Comparison of ENCODE assay signal across 15 cellular contexts in the genomic region with DNA sequence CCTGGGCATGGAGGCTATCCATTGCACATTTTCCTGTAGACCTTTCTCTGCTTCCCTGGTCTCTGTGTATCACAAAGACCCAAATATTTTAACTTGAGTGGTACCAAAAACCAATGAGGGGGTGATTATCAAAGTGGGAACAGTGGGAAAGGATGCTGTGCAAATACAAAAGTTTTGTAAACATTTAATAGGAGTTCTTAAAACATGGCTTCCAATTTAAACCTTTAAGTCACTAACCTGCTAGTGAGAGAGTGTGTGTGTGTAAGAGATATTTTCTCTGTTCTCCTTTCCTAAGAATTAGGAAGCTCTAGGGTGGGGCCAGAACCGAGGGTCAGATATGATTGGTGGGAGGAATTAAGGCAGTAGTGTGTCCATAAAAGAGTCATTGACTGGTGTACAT.
DNase-seq lines count a peak whose midpoint lies in the region; ATAC-seq, FAIRE-seq and TF ChIP-seq lines count a peak whose summit lies in the region.
"Had no signal": no experiment of that assay in that cellular context is flagged by ENCODE, and none has a peak within 500 bp of the region (broad histone marks: within the 10 kb centered on the region; RNA-seq: fewer than 3 reads in every experiment).

No MANE protein-coding gene starts in this region.

- intact Hi-C loops in HepG2 (cut with micrococcal nuclease; ENCODE audit: unreplicated experiment): loop anchor here (2.0 to 5.0 kb wide), 3 partner anchors 68 to 240 kb away; no protein-coding TSS in a partner anchor
- intact Hi-C loops in right lobe of liver (cut with DNase I): no loop called here
- intact Hi-C loops in PC-3 (cut with micrococcal nuclease): no loop called here

- H3K27ac ChIP-seq in HepG2 (ENCODE audit: extremely low read length, insufficient read depth, low read length) (no peak overlapping the region), right lobe of liver (no peak overlapping the region), PC-3 (ENCODE audit: low read length) (peak overlapping the region; percentile 88)
- H3K27ac ChIP-seq: GM23248 had no signal

- TF ChIP-seq CTCF in HepG2 (CRISPR knock-in tag; IDR thresholded peaks at IDR 0.05) (no peak), right lobe of liver (IDR thresholded peaks at IDR 0.05) (no peak), PC-3 (conservative IDR thresholded peaks at IDR 0.05; ENCODE audit: low read depth, low read length) (no peak), brain (conservative IDR thresholded peaks at IDR 0.05) (no peak)

- peaks cover 55% of the 10 kb centered on the region for H3K4me1 Mint-ChIP-seq in brain
- peaks cover 16 to 42% of the 10 kb centered on the region in 2 donors for H3K4me1 Mint-ChIP-seq in stimulated activated naive B cell treated with anti-CD40 and anti-IgM and Interleukin-4, amounts not matched to agents 10 μg/mL and 1 μg/mL and 100 μg/mL, for 72 hours

- H3K27me3 ChIP-seq in HepG2 (ENCODE audit: control insufficient read depth in 1 of 2, insufficient read depth in 2 of 2, low read length in 2 of 2) (no peaks in the 10 kb centered on the region; a peak in 1 of 5 replicates), right lobe of liver (no peaks in the 10 kb centered on the region), PC-3 (ENCODE audit: low read length) (no peaks in the 10 kb centered on the region)

- H3K4me3 Mint-ChIP-seq in brain: no peak overlapping the region
- H3K4me3 Mint-ChIP-seq in stimulated activated naive B cell treated with anti-CD40 and anti-IgM and Interleukin-4, amounts not matched to agents 10 μg/mL and 1 μg/mL and 100 μg/mL, for 72 hours: no peak overlapping the region
- H3K4me3 Mint-ChIP-seq: B cell; CD4-positive, alpha-beta T cell; H9 had no signal

- DNase-seq in HepG2 (ENCODE audit: low spot score): no peak
- no peak for DNase-seq in right lobe of liver
- DNase-seq in PC-3: no peak
- no peak for DNase-seq in stimulated activated naive B cell treated with anti-CD40 and anti-IgM and Interleukin-4, amounts not matched to agents 10 μg/mL and 1 μg/mL and 100 μg/mL, for 72 hours
- DNase-seq in NCI-H1694 (lab: John Stamatoyannopoulos, UW): no peak
- DNase-seq in amniotic stem cell (lab: John Stamatoyannopoulos, UW): no peak
- DNase-seq: C1 segment of cervical spinal cord; CD4-positive, alpha-beta T cell; DMS79; GM23248 had no signal

- CTCF ChIA-PET in HepG2 (lab: Yijun Ruan, JAX; ENCODE audit: low intra/inter-chr PET ratio, low total read pairs) (no interaction called here), PC-3 (lab: Charles Lee) (no interaction called here)

- peak overlapping the region in 3 of 5 experiments; percentile 14 to 70 (median 42) for H3K27ac Mint-ChIP-seq in brain
- no peak overlapping the region for H3K27ac Mint-ChIP-seq in stimulated activated naive B cell treated with anti-CD40 and anti-IgM and Interleukin-4, amounts not matched to agents 10 μg/mL and 1 μg/mL and 100 μg/mL, for 72 hours
- H3K27ac Mint-ChIP-seq: B cell; CD4-positive, alpha-beta T cell; H9 had no signal

- H3K79me2 ChIP-seq in HepG2 (ENCODE audit: insufficient read depth, low read length) (no peaks in the 10 kb centered on the region), PC-3 (ENCODE audit: low read length) (no peaks in the 10 kb centered on the region)

- H2AFZ ChIP-seq in HepG2 (ENCODE audit: low read length) (peak overlapping the region; percentile 8), PC-3 (ENCODE audit: low read length) (no peak overlapping the region)
- H2AFZ ChIP-seq: GM23248 had no signal

- H3K9me3 Mint-ChIP-seq in brain: no peaks in the 10 kb centered on the region
- H3K9me3 Mint-ChIP-seq in stimulated activated naive B cell treated with anti-CD40 and anti-IgM and Interleukin-4, amounts not matched to agents 10 μg/mL and 1 μg/mL and 100 μg/mL, for 72 hours: no peaks in the 10 kb centered on the region
- H3K9me3 Mint-ChIP-seq: CD4-positive, alpha-beta T cell; H9 had no signal

- H3K36me3 ChIP-seq in HepG2 (replicated peaks in 1 of 2; ENCODE audit: control insufficient read depth in 1 of 2, insufficient read depth in 2 of 2, low read length in 2 of 2) (no peaks in the 10 kb centered on the region), right lobe of liver (no peaks in the 10 kb centered on the region), PC-3 (ENCODE audit: low read depth, low read length) (no peaks in the 10 kb centered on the region)

- H3K9me3 ChIP-seq in HepG2 (ENCODE audit: low read length) (no peaks in the 10 kb centered on the region), right lobe of liver (no peaks in the 10 kb centered on the region), PC-3 (ENCODE audit: low read length) (no peaks in the 10 kb centered on the region)

- H3K9ac ChIP-seq in HepG2 (ENCODE audit: insufficient read depth, low read depth, low read length): no peak overlapping the region
- peak overlapping the region; percentile 8; the same call in 1 of the 2 replicates for H3K9ac ChIP-seq in PC-3 (ENCODE audit: low read length)
- H3K9ac ChIP-seq: GM23248 had no signal

- no peaks in the 10 kb centered on the region for H3K9me2 ChIP-seq in PC-3 (replicated peaks; ENCODE audit: low read length)

- H3F3A ChIP-seq in PC-3 (ENCODE audit: low read length, unreplicated experiment): no peaks in the 10 kb centered on the region

- peaks cover 4% of the 10 kb centered on the region for H3K27me3 Mint-ChIP-seq in brain
- H3K27me3 Mint-ChIP-seq in stimulated activated naive B cell treated with anti-CD40 and anti-IgM and Interleukin-4, amounts not matched to agents 10 μg/mL and 1 μg/mL and 100 μg/mL, for 72 hours: peaks cover 0 to 5% of the 10 kb centered on the region in 2 donors

- FAIRE-seq in HepG2 (lab: Jason Lieb, UNC): no peak
- FAIRE-seq: GM12878 had no signal

- TF ChIP-seq EP300 in HepG2 (IDR thresholded peaks at IDR 0.05; ENCODE audit: low read depth in 2 of 2, low read length in 2 of 2) (no peak), HepG2 (CRISPR knock-in tag; IDR thresholded peaks at IDR 0.05; ENCODE audit: borderline replicate concordance) (no peak)

- H3K4me1 ChIP-seq in HepG2 (ENCODE audit: insufficient read depth, low read length): peaks cover 29% of the 10 kb centered on the region
- no peaks in the 10 kb centered on the region for H3K4me1 ChIP-seq in right lobe of liver
- H3K4me1 ChIP-seq in PC-3 (ENCODE audit: insufficient read depth, low read length): peaks cover 39% of the 10 kb centered on the region

- no peak overlapping the region for H3K4me3 ChIP-seq in HepG2 (replicated peaks in 1 of 3; ENCODE audit: insufficient read depth in 1 of 3, low read depth in 2 of 3, low read length in 3 of 3)
- H3K4me3 ChIP-seq in right lobe of liver: no peak overlapping the region
- H3K4me3 ChIP-seq in PC-3 (ENCODE audit: low read length): no peak overlapping the region
- H3K4me3 ChIP-seq: GM12878, GM23248 had no signal

- TF ChIP-seq RAD21 in HepG2 (CRISPR knock-in tag; IDR thresholded peaks at IDR 0.05): no peak

- BruUV-seq in HepG2 (replicated peaks; lab: Mats Ljungman, UMichigan): no TSS peak
- no TSS peak for BruUV-seq in PC-3 (replicated peaks; lab: Mats Ljungman, UMichigan)

- H3K4me2 ChIP-seq in HepG2 (ENCODE audit: low read depth, low read length) (peak overlapping the region; percentile 3; the same call in 1 of the 2 replicates), PC-3 (ENCODE audit: low read length) (peak overlapping the region; percentile 73)

- 17% methylated on average over 1 of the region's 1 CpG for WGBS in HepG2 (ENCODE audit: low lambda C conversion rate)
- 38% methylated on average over 1 of the region's 1 CpG for WGBS in right lobe of liver (ENCODE audit: insufficient coverage, low coverage, low lambda C conversion rate, missing lambda C conversion rate)

- TF ChIP-seq POLR2A in HepG2 (IDR thresholded peaks at IDR 0.05; ENCODE audit: insufficient read depth in 1 of 2, low read depth in 2 of 2, low read length in 2 of 2) (no peak), right lobe of liver (IDR thresholded peaks at IDR 0.05) (no peak)

- POLR2A ChIA-PET in HepG2 (lab: Yijun Ruan, JAX) (no interaction called here), PC-3 (lab: Charles Lee; ENCODE audit: unreplicated experiment) (no interaction called here)

- H4K20me1 ChIP-seq in HepG2 (ENCODE audit: insufficient read depth, low read length) (no peaks in the 10 kb centered on the region), PC-3 (ENCODE audit: low read length) (no peaks in the 10 kb centered on the region)

- in situ Hi-C loops in HepG2 (cut with HindIII; ENCODE audit: extremely low pct_ligation_motif_present, low pct_unique_long_range_greater_than_20kb): no loop called here

- ATAC-seq in HepG2 (no peak), right lobe of liver (no peak), PC-3 (no peak), HG02798 (IDR thresholded peaks at IDR 0.05; ENCODE audit: poor library complexity, unreplicated experiment) (no peak)
- peak; percentile 41 to 53 for ATAC-seq in stimulated activated naive B cell treated with anti-CD40 and anti-IgM and Interleukin-4, amounts not matched to agents 10 μg/mL and 1 μg/mL and 100 μg/mL, for 72 hours (replicated peaks)
- ATAC-seq: GM12878 had no signal

- no peaks in the 10 kb centered on the region for H3K36me3 Mint-ChIP-seq in brain
- H3K36me3 Mint-ChIP-seq in stimulated activated naive B cell treated with anti-CD40 and anti-IgM and Interleukin-4, amounts not matched to agents 10 μg/mL and 1 μg/mL and 100 μg/mL, for 72 hours: peaks cover 0 to 4% of the 10 kb centered on the region in 2 donors

TF ChIP-seq in HepG2, 621 proteins besides CTCF, POLR2A, EP300 and RAD21:
- TF ChIP-seq DMAP1 (CRISPR knock-in tag; IDR thresholded peaks at IDR 0.05) (no peak), ZNF615 (CRISPR knock-in tag; IDR thresholded peaks at IDR 0.05; ENCODE audit: borderline replicate concordance) (0 out of 2 replicates have a peak, but pooled peaks have one; percentile 69)

Comparison
In these comparisons a context has a peak if more than half of its experiments do, and no peak if none do; other contexts are left out.
1. ATAC-seq: peak in stimulated activated naive B cell treated with anti-CD40 and anti-IgM and Interleukin-4, amounts not matched to agents 10 μg/mL and 1 μg/mL and 100 μg/mL, for 72 hours (2 of 2); none in HepG2 (single experiment), right lobe of liver (0 of 4), PC-3 (single experiment) and HG02798 (single experiment).